In genomic region chr2:140734992-140735391, GRCh38 we compare ENCODE assay signal across 22 cellular contexts.
A peak's percentile ranks its signal among the peaks of the same experiment; 100 is the strongest.
DNase-seq lines count a peak whose midpoint lies in the region; ATAC-seq lines count a peak whose summit lies in the region.
"Had no signal": no experiment of that assay in that cellular context is flagged by ENCODE, and none has a peak within 500 bp of the region (broad histone marks: within the 10 kb centered on the region; RNA-seq: fewer than 3 reads in every experiment).

No MANE protein-coding gene starts in this region.

- DNase-seq in DMS53 (lab: John Stamatoyannopoulos, UW) = peak; percentile 9
- DNase-seq in LHCN-M2 (ENCODE audit: low read depth) = peak; percentile 0
- peak; percentile 45 for DNase-seq in NCI-H524 treated with DMSO at 0.1 percent for 48 hours (lab: John Stamatoyannopoulos, UW)
- peak; percentile 37 for DNase-seq in SKM-1 (lab: John Stamatoyannopoulos, UW; ENCODE audit: unreplicated experiment)
- DNase-seq in NCI-H128 (lab: John Stamatoyannopoulos, UW; ENCODE audit: unreplicated experiment) = no peak
- DNase-seq in GM19240 (ENCODE audit: insufficient read length, low spot score) = no peak
- DNase-seq: activated CD4-positive, alpha-beta T cell treated with anti-CD3 and anti-CD28 coated beads for 4 hours; activated naive CD4-positive, alpha-beta T cell treated with anti-CD3 and anti-CD28 coated beads, Interleukin-2, amount 10 ng/mL, durations not matched to agents 7 days and 5 days; activated T-cell treated with anti-CD3 and anti-CD28 coated beads, Interleukin-2, amount 50 U/mL, for 72 hours; anterior cingulate cortex; CD4-positive, alpha-beta T cell; dermis blood vessel endothelial cell; GF-D8; heart left ventricle; KG1; left cardiac atrium; mesenchymal stem cell; NCI-H187; Right ventricle myocardium superior; stimulated activated CD4-positive, alpha-beta T cell treated with anti-CD3 and anti-CD28 coated beads, Interleukin-2, amount 100 ng/mL, for 48 hours; stimulated activated naive B cell treated with anti-CD40 and anti-IgM and Interleukin-4, amounts not matched to agents 10 μg/mL and 1 μg/mL and 100 μg/mL, for 72 hours had no signal

- ATAC-seq in HG03097 (IDR thresholded peaks at IDR 0.05; ENCODE audit: low FRiP score, unreplicated experiment) = no peak
- ATAC-seq: activated T-cell treated with anti-CD3 and anti-CD28 coated beads, Interleukin-2, amount 50 U/mL, for 72 hours; heart left ventricle; left cardiac atrium; stimulated activated naive B cell treated with anti-CD40 and anti-IgM and Interleukin-4, amounts not matched to agents 10 μg/mL and 1 μg/mL and 100 μg/mL, for 72 hours had no signal

Comparison
In these comparisons a context has a peak if more than half of its experiments do, and no peak if none do; other contexts are left out.
1. DNase-seq: peak in DMS53 (single experiment), LHCN-M2 (single experiment), NCI-H524 treated with DMSO at 0.1 percent for 48 hours (single experiment) and SKM-1 (single experiment); none in NCI-H128 (single experiment) and GM19240 (single experiment).